ENCODE assay signal across 23 cellular contexts in genomic region chr3:175692256-175692655, GRCh38.
"Had no signal": no experiment of that assay in that cellular context is flagged by ENCODE, and none has a peak within 500 bp of the region (broad histone marks: within the 10 kb centered on the region; RNA-seq: fewer than 3 reads in every experiment).

No MANE protein-coding gene starts in this region.

- ATAC-seq: activated CD4-positive, CD25-positive, alpha-beta regulatory T cell treated with anti-CD3 and anti-CD28 coated beads, Interleukin-2, amount 50 U/mL, for 24 hours; activated CD8-positive, alpha-beta T cell treated with anti-CD3 and anti-CD28 coated beads, Interleukin-2, amount 10 ng/mL, durations not matched to agents 7 days and 5 days; SK-N-SH treated with all-trans-retinoic acid at 6 μM for 48 hours had no signal

- H3K27me3 ChIP-seq: adrenal gland, SJSA1 had no signal

- DNase-seq: activated CD4-positive, alpha-beta T cell treated with anti-CD3 and anti-CD28 coated beads for 48 hours; activated CD4-positive, alpha-beta T cell treated with anti-CD3 and anti-CD28 coated beads, Interleukin-2, amount 50 U/mL, for 4 hours; activated CD8-positive, alpha-beta memory T cell treated with anti-CD3 and anti-CD28 coated beads, Interleukin-2, amount 50 U/mL, for 48 hours; activated CD8-positive, alpha-beta T cell treated with anti-CD3 and anti-CD28 coated beads, Interleukin-2, amount 10 ng/mL, durations not matched to agents 7 days and 5 days; activated naive CD4-positive, alpha-beta T cell treated with anti-CD3 and anti-CD28 coated beads, Interleukin-2, amount 50 U/mL, for 16 hours; activated naive CD8-positive, alpha-beta T cell treated with anti-CD3 and anti-CD28 coated beads, Interleukin-2, amount 10 ng/mL, durations not matched to agents 7 days and 5 days; activated T-cell treated with anti-CD3 and anti-CD28 coated beads, Interleukin-2, amount 50 U/mL, for 1 hour; adrenal gland; anterior cingulate cortex; cerebellar nuclear complex; Karpas-422; NCI-H1092; NCI-H1417; NCI-H1930; NCI-H2171; NCI-H2227 treated with DMSO at 0.1 percent for 48 hours; NCI-H526; NCI-H774; SHP77 had no signal

- H3K36me3 Mint-ChIP-seq: activated naive CD8-positive, alpha-beta T cell treated with anti-CD3 and anti-CD28 coated beads, Interleukin-2, amount 10 ng/mL, durations not matched to agents 7 days and 5 days had no signal

- H3K4me3 Mint-ChIP-seq: activated CD8-positive, alpha-beta T cell treated with anti-CD3 and anti-CD28 coated beads, Interleukin-2, amount 10 ng/mL, durations not matched to agents 7 days and 5 days; activated naive CD8-positive, alpha-beta T cell treated with anti-CD3 and anti-CD28 coated beads, Interleukin-2, amount 10 ng/mL, durations not matched to agents 7 days and 5 days; T-helper 1 cell treated with Interleukin-12 subunit alpha and Interleukin-12 subunit beta and Interleukin-4 antibody, amounts not matched to agents 30 μg/mL and 1 μg/mL, for 36 hours had no signal

- H3K27me3 Mint-ChIP-seq: activated naive CD8-positive, alpha-beta T cell treated with anti-CD3 and anti-CD28 coated beads, Interleukin-2, amount 10 ng/mL, durations not matched to agents 7 days and 5 days had no signal

- H3K27ac Mint-ChIP-seq: activated CD8-positive, alpha-beta T cell treated with anti-CD3 and anti-CD28 coated beads, Interleukin-2, amount 10 ng/mL, durations not matched to agents 7 days and 5 days; activated naive CD8-positive, alpha-beta T cell treated with anti-CD3 and anti-CD28 coated beads, Interleukin-2, amount 10 ng/mL, durations not matched to agents 7 days and 5 days; T-helper 1 cell treated with Interleukin-12 subunit alpha and Interleukin-12 subunit beta and Interleukin-4 antibody, amounts not matched to agents 30 μg/mL and 1 μg/mL, for 36 hours had no signal

- H3K4me3 ChIP-seq: adrenal gland, SJSA1 had no signal

- H3K4me1 ChIP-seq: adrenal gland, SJSA1 had no signal

- H3K9me3 ChIP-seq: adrenal gland, SJSA1 had no signal

- H3K27ac ChIP-seq: adrenal gland, SJSA1 had no signal

- H3K36me3 ChIP-seq: adrenal gland, SJSA1 had no signal

- H3K9me3 Mint-ChIP-seq: T-helper 1 cell treated with Interleukin-12 subunit alpha and Interleukin-12 subunit beta and Interleukin-4 antibody, amounts not matched to agents 30 μg/mL and 1 μg/mL, for 36 hours had no signal

- H3K4me1 Mint-ChIP-seq: activated naive CD8-positive, alpha-beta T cell treated with anti-CD3 and anti-CD28 coated beads, Interleukin-2, amount 10 ng/mL, durations not matched to agents 7 days and 5 days had no signal
